In genomic region chr13:40777166-40777956, GRCh38 we compare ENCODE assay signal across 8 cellular contexts. TPM values are rescaled to one million over a fixed set of nuclear protein-coding genes. Genes with fewer than 3 reads are reported as not detected.
DNase-seq lines count a peak whose midpoint lies in the region; ATAC-seq and TF ChIP-seq lines count a peak whose summit lies in the region.

No MANE protein-coding gene starts in this region.

- no peak for DNase-seq in Right ventricle myocardium inferior (ENCODE audit: missing footprints)
- no peak for DNase-seq in cardiac septum (ENCODE audit: low spot score)
- peak; percentile 41 for DNase-seq in HFFc6
- DNase-seq in M059J (ENCODE audit: low read depth) = peak; percentile 68
- peak; percentile 22 for DNase-seq in central memory CD4-positive, alpha-beta T cell
- peak; percentile 78 for DNase-seq in kidney glomerular epithelial cell (lab: John Stamatoyannopoulos, UW)

- H3K36me3 Mint-ChIP-seq in HFFc6 (ENCODE audit: low read depth) = no peaks in the 10 kb centered on the region
- no peaks in the 10 kb centered on the region for H3K36me3 Mint-ChIP-seq in stimulated activated memory B cell treated with anti-CD40 and anti-IgM and Interleukin-4, amounts not matched to agents 10 μg/mL and 1 μg/mL and 100 μg/mL, for 72 hours

- no peaks in the 10 kb centered on the region for H3K9me3 Mint-ChIP-seq in HFFc6
- H3K9me3 Mint-ChIP-seq in stimulated activated memory B cell treated with anti-CD40 and anti-IgM and Interleukin-4, amounts not matched to agents 10 μg/mL and 1 μg/mL and 100 μg/mL, for 72 hours = no peaks in the 10 kb centered on the region

- peak; percentile 82 for ATAC-seq in Right ventricle myocardium inferior
- peak; percentile 93 for ATAC-seq in SK-N-SH treated with all-trans-retinoic acid at 6 μM for 48 hours
- peak; percentile 90 for ATAC-seq in stimulated activated memory B cell treated with anti-CD40 and anti-IgM and Interleukin-4, amounts not matched to agents 10 μg/mL and 1 μg/mL and 100 μg/mL, for 72 hours

- peak overlapping the region; percentile 82 for H3K27ac Mint-ChIP-seq in HFFc6
- peak overlapping the region; percentile 78 for H3K27ac Mint-ChIP-seq in stimulated activated memory B cell treated with anti-CD40 and anti-IgM and Interleukin-4, amounts not matched to agents 10 μg/mL and 1 μg/mL and 100 μg/mL, for 72 hours

- peaks cover 26% of the 10 kb centered on the region for H3K4me1 Mint-ChIP-seq in HFFc6 (ENCODE audit: low read depth)
- peaks cover 29% of the 10 kb centered on the region for H3K4me1 Mint-ChIP-seq in stimulated activated memory B cell treated with anti-CD40 and anti-IgM and Interleukin-4, amounts not matched to agents 10 μg/mL and 1 μg/mL and 100 μg/mL, for 72 hours

- peaks cover 1% of the 10 kb centered on the region; the same call in 1 of the 2 replicates for H3K27me3 Mint-ChIP-seq in HFFc6 (ENCODE audit: insufficient read depth)
- no peaks in the 10 kb centered on the region for H3K27me3 Mint-ChIP-seq in stimulated activated memory B cell treated with anti-CD40 and anti-IgM and Interleukin-4, amounts not matched to agents 10 μg/mL and 1 μg/mL and 100 μg/mL, for 72 hours

- intact Hi-C loops in Right ventricle myocardium inferior (cut with DNase I) (loop anchor here (2.0 to 10.0 kb wide), 2 partner anchors 1093 to 1743 kb away; partner anchors contain the start of genes NHLRC3 and PROSER1), cardiac septum (cut with DNase I) (no loop called here)

- H3K4me3 Mint-ChIP-seq in HFFc6 = peak overlapping the region; percentile 77
- H3K4me3 Mint-ChIP-seq in stimulated activated memory B cell treated with anti-CD40 and anti-IgM and Interleukin-4, amounts not matched to agents 10 μg/mL and 1 μg/mL and 100 μg/mL, for 72 hours = peak overlapping the region; percentile 53

- peak; percentile 87 for TF ChIP-seq CTCF in HFFc6 (IDR thresholded peaks at IDR 0.05)

TF ChIP-seq in SK-N-SH treated with all-trans-retinoic acid at 6 μM for 48 hours, 23 proteins besides CTCF, POLR2A, EP300 and RAD21:
- TF ChIP-seq POU6F1 (CRISPR knock-in tag; IDR thresholded peaks at IDR 0.05; ENCODE audit: borderline replicate concordance, low read depth) (no peak), PPARA (CRISPR knock-in tag; IDR thresholded peaks at IDR 0.05; ENCODE audit: borderline replicate concordance) (no peak), SNAI2 (CRISPR knock-in tag; IDR thresholded peaks at IDR 0.05) (no peak), TSHZ2 (CRISPR knock-in tag; IDR thresholded peaks at IDR 0.05) (no peak), ZFP30 (CRISPR knock-in tag; IDR thresholded peaks at IDR 0.05) (no peak), CSRNP3 (CRISPR knock-in tag; IDR thresholded peaks at IDR 0.05) (no peak), ESRRG (CRISPR knock-in tag; IDR thresholded peaks at IDR 0.05) (no peak)

RNA-seq across cellular contexts. Expression of gene MRPS31, which starts 6.4 kb away (rescaled TPM):
- total RNA-seq in Right ventricle myocardium inferior (30.0 TPM), cardiac septum (22.5 TPM)
- 10 to 100 TPM; 13.9 to 16.5 (median 15.5) TPM for total RNA-seq in HFFc6 (2021; fragmentation: NEBNext Ultra II Directional; extraction: Animal tissue kit (Norgen Biotek cat#: 25700))
- 17.5 and 19.8 TPM in 2 replicates for total RNA-seq in M059J (2014; rRNA removed; shearing (Covaris generic))

RNA-seq across cellular contexts. Expression of gene SLC25A15, which starts 12.1 kb away (rescaled TPM):
- total RNA-seq in Right ventricle myocardium inferior (4.8 TPM), cardiac septum (4.4 TPM)
- total RNA-seq in HFFc6 (2021; fragmentation: NEBNext Ultra II Directional; extraction: Animal tissue kit (Norgen Biotek cat#: 25700)) = 10 to 100 TPM; 10.7 to 13.7 (median 12.1) TPM
- total RNA-seq in M059J (2014; rRNA removed; shearing (Covaris generic)) = 6.1 and 12.2 TPM in 2 replicates

Comparison
In these comparisons a context has a peak if more than half of its experiments do, and no peak if none do; other contexts are left out.
1. DNase-seq: peak in HFFc6 (single experiment), M059J (single experiment), central memory CD4-positive, alpha-beta T cell (single experiment) and kidney glomerular epithelial cell (single experiment); none in Right ventricle myocardium inferior (single experiment) and cardiac septum (single experiment).
2. Peak in every context shown above with its lines, with median percentiles within 50 percentile points of each other: ATAC-seq.